7 cellular contexts compared by ENCODE assay signal in the genomic region with DNA sequence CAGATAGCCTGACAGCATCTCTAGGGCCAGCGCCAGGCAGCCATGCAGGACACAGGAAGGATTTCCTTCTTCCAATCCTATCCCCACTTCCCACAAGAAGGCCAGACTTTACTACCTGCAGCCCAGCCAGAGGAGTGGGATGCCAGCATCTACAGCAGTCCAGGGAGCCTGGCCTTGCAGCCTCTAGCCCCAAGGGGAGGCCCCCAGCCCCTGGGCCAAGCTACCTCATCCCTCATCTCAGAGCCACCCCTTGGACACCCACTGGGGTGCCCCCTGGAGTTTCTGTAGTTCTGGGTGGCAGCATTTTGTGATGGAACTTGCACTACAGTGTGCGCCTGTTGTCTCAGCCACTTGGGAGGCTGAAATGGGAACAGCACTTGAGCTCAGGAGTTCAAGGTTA.
"Had no signal": no experiment of that assay in that cellular context is flagged by ENCODE, and none has a peak within 500 bp of the region (broad histone marks: within the 10 kb centered on the region; RNA-seq: fewer than 3 reads in every experiment).

No MANE protein-coding gene starts in this region.

- ATAC-seq: HCT116, K562 had no signal

- H3K4me1 ChIP-seq: HAP-1 had no signal

- H3K27ac ChIP-seq: GM23248 had no signal

- H3K4me3 ChIP-seq: GM23248, HAP-1, K562 had no signal

- DNase-seq: GM23248, GOT3, H7, IMR-90 had no signal

- H3K36me3 ChIP-seq: HAP-1 had no signal

- H3K9me3 ChIP-seq: HAP-1 had no signal
